ENCODE assay signal across 11 cellular contexts in the genomic region with DNA sequence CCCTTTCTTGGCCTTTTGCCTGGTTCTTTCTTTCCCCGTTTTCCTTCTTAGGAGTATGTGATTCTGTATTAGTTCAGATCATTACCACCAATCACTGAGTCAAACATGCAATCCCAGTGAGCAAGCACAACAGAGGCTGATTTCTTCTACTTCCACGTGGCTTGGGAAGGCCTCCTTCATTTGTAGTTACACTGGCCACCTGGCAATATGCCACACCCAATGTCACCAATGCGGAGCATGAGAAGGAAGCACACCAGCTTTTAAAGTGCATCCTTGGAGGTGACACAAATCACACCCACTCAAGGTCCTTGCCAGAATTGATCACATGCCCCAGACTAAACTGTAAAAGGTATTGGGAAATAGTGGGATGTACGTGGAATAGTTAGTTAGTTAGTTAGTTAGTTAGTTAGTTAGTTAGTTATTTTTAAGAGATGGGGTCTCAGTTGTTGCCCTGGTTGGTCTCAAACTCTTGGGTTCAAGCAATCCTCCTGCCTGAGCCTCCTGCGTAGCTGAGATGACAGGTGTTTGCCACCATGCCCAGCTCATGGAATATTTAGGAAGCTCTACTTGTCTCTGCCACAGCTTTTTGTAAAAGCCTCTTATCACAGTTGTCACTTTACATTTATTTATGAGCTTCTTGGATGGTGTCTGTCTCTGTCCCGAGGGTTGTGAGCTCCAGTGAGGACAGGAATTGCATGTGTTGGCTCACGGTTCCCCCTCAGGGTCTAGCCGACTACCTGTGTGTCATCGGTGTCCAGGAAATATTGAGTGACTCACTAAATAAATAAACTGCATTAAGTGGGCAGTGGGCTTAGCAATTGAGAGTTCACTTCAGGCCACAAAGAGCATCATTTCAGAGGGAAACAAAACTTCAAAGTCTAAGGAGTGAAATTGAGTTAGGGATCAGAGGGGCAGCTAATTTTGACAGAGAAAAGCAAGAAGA. TPM values are rescaled to one million over a fixed set of nuclear protein-coding genes. Genes with fewer than 3 reads are reported as not detected.
DNase-seq lines count a peak whose midpoint lies in the region; ATAC-seq, FAIRE-seq and TF ChIP-seq lines count a peak whose summit lies in the region.
"Had no signal": no experiment of that assay in that cellular context is flagged by ENCODE, and none has a peak within 500 bp of the region (broad histone marks: within the 10 kb centered on the region; RNA-seq: fewer than 3 reads in every experiment).

No MANE protein-coding gene starts in this region.

- no peak overlapping the region for H2AFZ ChIP-seq in hepatocyte

- peak overlapping the region; percentile 58 for H3K9ac ChIP-seq in SK-N-MC (ENCODE audit: insufficient read length)

- H3K4me3 ChIP-seq in right cardiac atrium (ENCODE audit: low read length) (no peak overlapping the region), right atrium auricular region (no peak overlapping the region), SK-N-MC (peak overlapping the region; percentile 46; the same call in 1 of the 2 replicates), hepatocyte (no peak overlapping the region)
- H3K4me3 ChIP-seq: testis had no signal

- ATAC-seq in right cardiac atrium (peak; percentile 42 to 53), GM18519 (IDR thresholded peaks at IDR 0.05; ENCODE audit: low FRiP score, unreplicated experiment) (no peak), sciatic nerve (no peak)
- ATAC-seq: activated CD8-positive, alpha-beta T cell treated with anti-CD3 and anti-CD28 coated beads, Interleukin-2, amount 10 ng/mL, durations not matched to agents 7 days and 5 days had no signal

- no peaks in the 10 kb centered on the region for H4K20me1 ChIP-seq in hepatocyte (ENCODE audit: insufficient read depth, poor library complexity, severe bottlenecking)

- H3K27ac ChIP-seq in right cardiac atrium (ENCODE audit: low read length) = no peak overlapping the region
- H3K27ac ChIP-seq in right atrium auricular region = no peak overlapping the region
- H3K27ac ChIP-seq in SK-N-MC = peak overlapping the region; percentile 53
- H3K27ac ChIP-seq in hepatocyte = peak overlapping the region; percentile 5
- H3K27ac ChIP-seq: testis had no signal

- intact Hi-C loops in right cardiac atrium (cut with DNase I) = no loop called here
- intact Hi-C loops in sciatic nerve (cut with DNase I) = no loop called here

- H3K9me3 ChIP-seq in right cardiac atrium (ENCODE audit: control insufficient read depth, low read length) = no peaks in the 10 kb centered on the region
- no peaks in the 10 kb centered on the region for H3K9me3 ChIP-seq in right atrium auricular region
- no peaks in the 10 kb centered on the region for H3K9me3 ChIP-seq in SK-N-MC (ENCODE audit: low read depth, low read length)
- H3K9me3 ChIP-seq in hepatocyte (ENCODE audit: low read depth) = no peaks in the 10 kb centered on the region
- H3K9me3 ChIP-seq: testis had no signal

- no peaks in the 10 kb centered on the region for H3K9me2 ChIP-seq in hepatocyte (replicated peaks; ENCODE audit: insufficient read depth)

- H3K4me2 ChIP-seq in hepatocyte = no peak overlapping the region

- FAIRE-seq in urothelium cell line (lab: Jason Lieb, UNC) = peak; percentile 63

- no peaks in the 10 kb centered on the region for H3K79me2 ChIP-seq in hepatocyte

- TF ChIP-seq CTCF in right atrium auricular region (IDR thresholded peaks at IDR 0.05) (no peak), hepatocyte (IDR thresholded peaks at IDR 0.05; ENCODE audit: poor library complexity) (no peak)

- H3K27me3 ChIP-seq in right cardiac atrium (ENCODE audit: control insufficient read depth, insufficient read depth) (no peaks in the 10 kb centered on the region), right atrium auricular region (no peaks in the 10 kb centered on the region), hepatocyte (no peaks in the 10 kb centered on the region)
- H3K27me3 ChIP-seq: testis had no signal

- 42% methylated on average over 9 of the region's 9 CpGs for WGBS in right cardiac atrium
- WGBS in hepatocyte (ENCODE audit: low lambda C conversion rate, missing lambda C conversion rate) = 55% methylated on average over 9 of the region's 9 CpGs

- H3K36me3 ChIP-seq in right atrium auricular region (no peaks in the 10 kb centered on the region), SK-N-MC (ENCODE audit: insufficient read depth, low read length) (no peaks in the 10 kb centered on the region), hepatocyte (replicated peaks; ENCODE audit: insufficient read depth, low read depth) (no peaks in the 10 kb centered on the region)

- peak in 1 of 3 donors; percentile 38 for DNase-seq in right cardiac atrium
- no peak for DNase-seq in right atrium auricular region (ENCODE audit: low spot score)
- no peak for DNase-seq in SK-N-MC (ENCODE audit: low read depth, low spot score)
- peak; percentile 45 for DNase-seq in hepatocyte (ENCODE audit: low spot score)
- peak; percentile 74 for DNase-seq in urothelium cell line (ENCODE audit: low spot score)
- no peak for DNase-seq in NOMO-1 treated with DMSO at 0.1 percent for 48 hours (lab: John Stamatoyannopoulos, UW; ENCODE audit: unreplicated experiment)
- DNase-seq in sciatic nerve (ENCODE audit: low spot score) = no peak
- DNase-seq: activated CD8-positive, alpha-beta T cell treated with anti-CD3 and anti-CD28 coated beads, Interleukin-2, amount 10 ng/mL, durations not matched to agents 7 days and 5 days; NCI-H187; testis had no signal

- H3K4me1 ChIP-seq in right cardiac atrium (ENCODE audit: control insufficient read depth, insufficient read depth, low read length) (no peaks in the 10 kb centered on the region), right atrium auricular region (peaks cover 0 to 13% of the 10 kb centered on the region in 2 donors), hepatocyte (ENCODE audit: insufficient read depth) (peaks cover 10% of the 10 kb centered on the region)

RNA-seq across cellular contexts. Expression of a gene that starts 28.1 kb away (rescaled TPM):
- total RNA-seq in right cardiac atrium = 10 to 100 TPM; 83.6 to 100.0 (median 89.6) TPM
- 47.2 TPM for polyA plus RNA-seq in right cardiac atrium
- 10 to 100 TPM; 66.1 to 81.5 TPM for total RNA-seq in right atrium auricular region
- total RNA-seq in hepatocyte = 83.9 and 84.4 TPM in 2 replicates
- 37.2 and 38.5 TPM in 2 replicates for polyA plus RNA-seq in hepatocyte
- 59.5 TPM for total RNA-seq in sciatic nerve

Comparison
In these comparisons a context has a peak if more than half of its experiments do, and no peak if none do; other contexts are left out.
1. ATAC-seq: peak in right cardiac atrium (2 of 2); none in GM18519 (single experiment) and sciatic nerve (single experiment).
2. DNase-seq: peak in hepatocyte (single experiment) and urothelium cell line (single experiment); none in right atrium auricular region (single experiment), SK-N-MC (single experiment), NOMO-1 treated with DMSO at 0.1 percent for 48 hours (single experiment) and sciatic nerve (single experiment).
3. H3K27ac ChIP-seq: peak in SK-N-MC (single experiment) and hepatocyte (single experiment); none in right cardiac atrium (single experiment) and right atrium auricular region (0 of 2).